ENCODE assay signal across 14 cellular contexts in genomic region chr1:83499998-83500397, GRCh38.
DNase-seq lines count a peak whose midpoint lies in the region; ATAC-seq and TF ChIP-seq lines count a peak whose summit lies in the region.
"Had no signal": no experiment of that assay in that cellular context is flagged by ENCODE, and none has a peak within 500 bp of the region (broad histone marks: within the 10 kb centered on the region; RNA-seq: fewer than 3 reads in every experiment).

No MANE protein-coding gene starts in this region.

- peak; percentile 80 for DNase-seq in SK-N-DZ (ENCODE audit: low spot score)
- DNase-seq in MG63, result no peak
- no peak for DNase-seq in MM.1S
- no peak for DNase-seq in activated naive CD4-positive, alpha-beta T cell (lab: John Stamatoyannopoulos, UW)
- no peak for DNase-seq in GM19240 (ENCODE audit: insufficient read length, low spot score)
- DNase-seq: activated CD4-positive, alpha-beta memory T cell treated with anti-CD3 and anti-CD28 coated beads, Interleukin-2, amount 10 ng/mL, durations not matched to agents 7 days and 5 days; erythroblast; KBM-7; kidney; occipital lobe; SJCRH30 had no signal

- H3F3A ChIP-seq in MM.1S (ENCODE audit: insufficient read depth, low read length), result no peaks in the 10 kb centered on the region

- no peaks in the 10 kb centered on the region for H3K79me2 ChIP-seq in MM.1S (ENCODE audit: low read length)

- H2AFZ ChIP-seq in MM.1S (ENCODE audit: low read length), result no peak overlapping the region

- no peak overlapping the region for H3K9ac ChIP-seq in MM.1S (ENCODE audit: low read length)

- no peaks in the 10 kb centered on the region for H3K36me3 ChIP-seq in MG63
- H3K36me3 ChIP-seq in MM.1S (replicated peaks; ENCODE audit: insufficient read depth, low read length), result no peaks in the 10 kb centered on the region
- H3K36me3 ChIP-seq: SJCRH30 had no signal

- H3K27me3 ChIP-seq in MG63 (no peaks in the 10 kb centered on the region), MM.1S (replicated peaks; ENCODE audit: insufficient read depth, low read length) (no peaks in the 10 kb centered on the region)
- H3K27me3 ChIP-seq: SJCRH30 had no signal

- no peaks in the 10 kb centered on the region for H3K9me2 ChIP-seq in MM.1S (replicated peaks; ENCODE audit: insufficient read depth, low read length)

- ATAC-seq in GM18508 (IDR thresholded peaks at IDR 0.05; ENCODE audit: insufficient read depth, unreplicated experiment), result peak; percentile 34
- peak; percentile 50 for ATAC-seq in GM21360 (IDR thresholded peaks at IDR 0.05; ENCODE audit: unreplicated experiment)
- peak; percentile 73 for ATAC-seq in HG03025 (IDR thresholded peaks at IDR 0.05; ENCODE audit: low FRiP score, unreplicated experiment)

- H3K4me1 ChIP-seq in MM.1S (ENCODE audit: low read length), result no peaks in the 10 kb centered on the region
- H3K4me1 ChIP-seq: SJCRH30 had no signal

- H3K4me3 ChIP-seq in MG63, result no peak overlapping the region
- H3K4me3 ChIP-seq in MM.1S (ENCODE audit: low read length), result no peak overlapping the region
- H3K4me3 ChIP-seq: SJCRH30 had no signal

- H4K20me1 ChIP-seq in MM.1S (ENCODE audit: insufficient read depth, low read length), result no peaks in the 10 kb centered on the region

- no peak for TF ChIP-seq CTCF in MM.1S (IDR thresholded peaks at IDR 0.05; ENCODE audit: low read length)

- H3K27ac ChIP-seq in MM.1S (ENCODE audit: low read length), result no peak overlapping the region
- H3K27ac ChIP-seq: SJCRH30 had no signal

- H3K9me3 ChIP-seq in MG63, result no peaks in the 10 kb centered on the region; the same call in 1 of the 2 replicates
- no peaks in the 10 kb centered on the region for H3K9me3 ChIP-seq in MM.1S (replicated peaks; ENCODE audit: insufficient read depth, low read length)
- H3K9me3 ChIP-seq: SJCRH30 had no signal

- no peak overlapping the region for H3K4me2 ChIP-seq in MM.1S (ENCODE audit: low read depth, low read length)
